ENCODE assay signal across 1 cellular context in genomic region chr22:32066820-32067219, GRCh38.
TF ChIP-seq lines count a peak whose summit lies in the region.

No MANE protein-coding gene starts in this region.

TF ChIP-seq in WTC11, 78 proteins besides CTCF, POLR2A, EP300 and RAD21 (continued from another document):
- TF ChIP-seq, protein P1, sequence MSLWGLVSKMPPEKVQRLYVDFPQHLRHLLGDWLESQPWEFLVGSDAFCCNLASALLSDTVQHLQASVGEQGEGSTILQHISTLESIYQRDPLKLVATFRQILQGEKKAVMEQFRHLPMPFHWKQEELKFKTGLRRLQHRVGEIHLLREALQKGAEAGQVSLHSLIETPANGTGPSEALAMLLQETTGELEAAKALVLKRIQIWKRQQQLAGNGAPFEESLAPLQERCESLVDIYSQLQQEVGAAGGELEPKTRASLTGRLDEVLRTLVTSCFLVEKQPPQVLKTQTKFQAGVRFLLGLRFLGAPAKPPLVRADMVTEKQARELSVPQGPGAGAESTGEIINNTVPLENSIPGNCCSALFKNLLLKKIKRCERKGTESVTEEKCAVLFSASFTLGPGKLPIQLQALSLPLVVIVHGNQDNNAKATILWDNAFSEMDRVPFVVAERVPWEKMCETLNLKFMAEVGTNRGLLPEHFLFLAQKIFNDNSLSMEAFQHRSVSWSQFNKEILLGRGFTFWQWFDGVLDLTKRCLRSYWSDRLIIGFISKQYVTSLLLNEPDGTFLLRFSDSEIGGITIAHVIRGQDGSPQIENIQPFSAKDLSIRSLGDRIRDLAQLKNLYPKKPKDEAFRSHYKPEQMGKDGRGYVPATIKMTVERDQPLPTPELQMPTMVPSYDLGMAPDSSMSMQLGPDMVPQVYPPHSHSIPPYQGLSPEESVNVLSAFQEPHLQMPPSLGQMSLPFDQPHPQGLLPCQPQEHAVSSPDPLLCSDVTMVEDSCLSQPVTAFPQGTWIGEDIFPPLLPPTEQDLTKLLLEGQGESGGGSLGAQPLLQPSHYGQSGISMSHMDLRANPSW (CRISPR knock-in tag; conservative IDR thresholded peaks at IDR 0.05; ENCODE audit: low read depth): no peak
- no peak for TF ChIP-seq NFYB (CRISPR knock-in tag; conservative IDR thresholded peaks at IDR 0.05; ENCODE audit: low read depth)
- TF ChIP-seq CBFB (CRISPR knock-in tag; IDR thresholded peaks at IDR 0.05; ENCODE audit: low read depth): no peak
- no peak for TF ChIP-seq HMGA2 (CRISPR knock-in tag; IDR thresholded peaks at IDR 0.05)
- TF ChIP-seq HMGXB4 (CRISPR knock-in tag; IDR thresholded peaks at IDR 0.05): no peak
- TF ChIP-seq ZNF263 (CRISPR knock-in tag; IDR thresholded peaks at IDR 0.05; ENCODE audit: low read depth): no peak
- no peak for TF ChIP-seq ZNF281 (CRISPR knock-in tag; IDR thresholded peaks at IDR 0.05)
- TF ChIP-seq ATF1 (CRISPR knock-in tag; IDR thresholded peaks at IDR 0.05): no peak
- TF ChIP-seq, protein P2, sequence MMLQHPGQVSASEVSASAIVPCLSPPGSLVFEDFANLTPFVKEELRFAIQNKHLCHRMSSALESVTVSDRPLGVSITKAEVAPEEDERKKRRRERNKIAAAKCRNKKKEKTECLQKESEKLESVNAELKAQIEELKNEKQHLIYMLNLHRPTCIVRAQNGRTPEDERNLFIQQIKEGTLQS (CRISPR knock-in tag; conservative IDR thresholded peaks at IDR 0.05): no peak
- TF ChIP-seq CREM (CRISPR knock-in tag; IDR thresholded peaks at IDR 0.05): no peak
